Comparison of ENCODE assay signal across 13 cellular contexts in the genomic region with DNA sequence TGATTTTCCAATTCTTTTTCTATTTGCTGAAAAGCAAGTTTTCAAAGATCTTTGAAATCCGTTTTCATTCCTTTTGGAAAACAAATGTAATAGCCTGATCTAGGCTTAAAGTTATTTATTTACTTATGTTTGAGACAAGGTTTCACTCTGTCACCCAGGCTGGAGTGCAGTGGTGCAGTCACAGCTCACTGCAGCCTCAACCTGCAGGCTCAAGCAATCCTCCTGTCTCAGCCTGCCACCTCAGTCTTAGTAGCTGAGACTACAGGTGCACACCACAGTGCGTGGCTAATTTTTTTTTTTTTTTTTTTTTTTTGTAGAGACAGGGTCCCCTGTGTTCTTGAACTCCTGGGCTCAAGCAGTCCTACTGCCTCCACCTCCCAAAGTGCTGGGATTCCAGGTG. TPM values are rescaled to one million over a fixed set of nuclear protein-coding genes. Genes with fewer than 3 reads are reported as not detected.
DNase-seq lines count a peak whose midpoint lies in the region; ATAC-seq lines count a peak whose summit lies in the region.
"Had no signal": no experiment of that assay in that cellular context is flagged by ENCODE, and none has a peak within 500 bp of the region (broad histone marks: within the 10 kb centered on the region; RNA-seq: fewer than 3 reads in every experiment).

No MANE protein-coding gene starts in this region.

- ATAC-seq in GM18499 (IDR thresholded peaks at IDR 0.05; ENCODE audit: insufficient read depth, unreplicated experiment) (peak; percentile 41), GM19452 (IDR thresholded peaks at IDR 0.05; ENCODE audit: unreplicated experiment) (peak; percentile 35), HG02885 (IDR thresholded peaks at IDR 0.05; ENCODE audit: poor library complexity, unreplicated experiment) (peak; percentile 27)

- H3K27ac Mint-ChIP-seq in activated T-cell treated with anti-CD3 and anti-CD28 coated beads, Interleukin-2, amount 50 U/mL, for 24 hours, result no peak overlapping the region
- H3K27ac Mint-ChIP-seq: naive B cell had no signal

- no peak overlapping the region for H3K4me3 Mint-ChIP-seq in activated T-cell treated with anti-CD3 and anti-CD28 coated beads, Interleukin-2, amount 50 U/mL, for 24 hours
- H3K4me3 Mint-ChIP-seq: naive B cell had no signal

- H3K36me3 Mint-ChIP-seq in activated T-cell treated with anti-CD3 and anti-CD28 coated beads, Interleukin-2, amount 50 U/mL, for 24 hours (ENCODE audit: low read depth), result peaks cover 3% of the 10 kb centered on the region
- H3K36me3 Mint-ChIP-seq: naive B cell had no signal

- DNase-seq in NCI-H2171 (lab: John Stamatoyannopoulos, UW), result peak; percentile 0
- DNase-seq in activated T-cell treated with anti-CD3 and anti-CD28 coated beads, Interleukin-2, amount 50 U/mL, for 24 hours, result no peak
- DNase-seq in occipital lobe (lab: John Stamatoyannopoulos, UW), result no peak
- no peak for DNase-seq in NCI-H128 (lab: John Stamatoyannopoulos, UW; ENCODE audit: unreplicated experiment)
- no peak for DNase-seq in activated CD4-positive, CD25-positive, alpha-beta regulatory T cell treated with anti-CD3 and anti-CD28 coated beads, Interleukin-2, amount 50 U/mL, for 72 hours
- DNase-seq: amygdala, dermis blood vessel endothelial cell, naive B cell, NCI-H526 treated with DMSO at 0.1 percent for 48 hours, SJCRH30 had no signal

- peaks cover 2% of the 10 kb centered on the region for H3K9me3 Mint-ChIP-seq in activated T-cell treated with anti-CD3 and anti-CD28 coated beads, Interleukin-2, amount 50 U/mL, for 24 hours

- H3K4me1 Mint-ChIP-seq in activated T-cell treated with anti-CD3 and anti-CD28 coated beads, Interleukin-2, amount 50 U/mL, for 24 hours (ENCODE audit: low read depth), result peaks cover 38% of the 10 kb centered on the region

- H3K27me3 Mint-ChIP-seq in activated T-cell treated with anti-CD3 and anti-CD28 coated beads, Interleukin-2, amount 50 U/mL, for 24 hours, result no peaks in the 10 kb centered on the region

RNA-seq across cellular contexts. Expression of a gene that starts 4.6 kb away (rescaled TPM):
- 72.4 TPM for total RNA-seq in occipital lobe
